ENCODE assay signal across 8 cellular contexts in genomic region chr20:33933469-33933909, GRCh38.
A peak's percentile ranks its signal among the peaks of the same experiment; 100 is the strongest.
DNase-seq lines count a peak whose midpoint lies in the region; ATAC-seq and TF ChIP-seq lines count a peak whose summit lies in the region.

No MANE protein-coding gene starts in this region.

- no peaks in the 10 kb centered on the region for H3K27me3 ChIP-seq in CD4-positive, CD25-positive, alpha-beta regulatory T cell (ENCODE audit: control insufficient read depth, insufficient read depth, low read length)
- H3K27me3 ChIP-seq in SK-N-SH (ENCODE audit: insufficient read depth) (no peaks in the 10 kb centered on the region), left ventricle myocardium inferior (ENCODE audit: low read depth) (peaks cover 5% of the 10 kb centered on the region)

- H3K27me3 Mint-ChIP-seq in CD4-positive, CD25-positive, alpha-beta regulatory T cell, result peaks cover 4% of the 10 kb centered on the region

- no peaks in the 10 kb centered on the region for H3K36me3 ChIP-seq in CD4-positive, CD25-positive, alpha-beta regulatory T cell (ENCODE audit: control insufficient read depth, insufficient read depth, low read length)
- H3K36me3 ChIP-seq in SK-N-SH (replicated peaks in 1 of 2; ENCODE audit: control insufficient read depth in 1 of 2, insufficient read depth in 2 of 2, low read length in 1 of 2) (no peaks in the 10 kb centered on the region), left ventricle myocardium inferior (no peaks in the 10 kb centered on the region)

- no peaks in the 10 kb centered on the region for H3K36me3 Mint-ChIP-seq in CD4-positive, CD25-positive, alpha-beta regulatory T cell

- H3K79me2 ChIP-seq in SK-N-SH (ENCODE audit: insufficient read depth), result no peaks in the 10 kb centered on the region

- H3K9ac ChIP-seq in SK-N-SH, result no peak overlapping the region

- 81% methylated on average over 5 of the region's 5 CpGs for WGBS in SK-N-SH (ENCODE audit: low lambda C conversion rate)

- TF ChIP-seq CTCF in SK-N-SH (IDR thresholded peaks at IDR 0.05) (peak; percentile 55), left ventricle myocardium inferior (IDR thresholded peaks at IDR 0.05; ENCODE audit: borderline replicate concordance) (peak; percentile 71), retinal pigment epithelial cell (conservative IDR thresholded peaks at IDR 0.05; ENCODE audit: low read depth, low read length) (peak; percentile 54)

- H3K27ac Mint-ChIP-seq in CD4-positive, CD25-positive, alpha-beta regulatory T cell, result peak overlapping the region in 1 of 3 donors; percentile 44

- no peak overlapping the region for H3K4me3 ChIP-seq in CD4-positive, CD25-positive, alpha-beta regulatory T cell (ENCODE audit: low read depth, low read length)
- no peak overlapping the region for H3K4me3 ChIP-seq in SK-N-SH (ENCODE audit: low read depth in 2 of 2, low read length in 1 of 2)
- H3K4me3 ChIP-seq in left ventricle myocardium inferior, result no peak overlapping the region
- H3K4me3 ChIP-seq in retinal pigment epithelial cell (ENCODE audit: low read length), result no peak overlapping the region

- no peaks in the 10 kb centered on the region for H3K9me3 Mint-ChIP-seq in CD4-positive, CD25-positive, alpha-beta regulatory T cell

- H3K4me1 ChIP-seq in CD4-positive, CD25-positive, alpha-beta regulatory T cell (ENCODE audit: control insufficient read depth, insufficient read depth, low read length, poor library complexity, severe bottlenecking), result no peaks in the 10 kb centered on the region
- H3K4me1 ChIP-seq in SK-N-SH (ENCODE audit: control insufficient read depth in 1 of 2, insufficient read depth in 2 of 2, low read depth in 1 of 2, low read length in 1 of 2) (no peaks in the 10 kb centered on the region; a peak in 1 of 4 replicates), left ventricle myocardium inferior (no peaks in the 10 kb centered on the region)

- intact Hi-C loops in left ventricle myocardium inferior (cut with micrococcal nuclease), result loop anchor here (5.0 kb wide), 1 partner anchor 134 kb away; no protein-coding TSS in a partner anchor

- no peaks in the 10 kb centered on the region for H4K20me1 ChIP-seq in SK-N-SH (ENCODE audit: insufficient read depth)

- no peaks in the 10 kb centered on the region for H3F3A ChIP-seq in SK-N-SH (replicated peaks; ENCODE audit: insufficient read depth)

- H3K9me2 ChIP-seq in SK-N-SH, result no peaks in the 10 kb centered on the region

- peak in 1 of 2 donors; percentile 64 for ATAC-seq in CD4-positive, CD25-positive, alpha-beta regulatory T cell (ENCODE audit: low read depth in 2 of 2)
- ATAC-seq in GM21737 (IDR thresholded peaks at IDR 0.05; ENCODE audit: unreplicated experiment), result no peak

- peak; percentile 18 to 62 (median 47) for DNase-seq in CD4-positive, CD25-positive, alpha-beta regulatory T cell
- DNase-seq in HT1080 (ENCODE audit: low read depth) (peak; percentile 22), SK-N-SH (peak; percentile 52), amniotic epithelial cell (ENCODE audit: low read depth) (peak; percentile 60), left ventricle myocardium inferior (peak; percentile 46), retinal pigment epithelial cell (ENCODE audit: low read depth) (no peak), DMS79 (lab: John Stamatoyannopoulos, UW) (no peak)

- no peak overlapping the region for H3K4me3 Mint-ChIP-seq in CD4-positive, CD25-positive, alpha-beta regulatory T cell

- no peak for TF ChIP-seq EP300 in SK-N-SH (IDR thresholded peaks at IDR 0.05; ENCODE audit: borderline replicate concordance in 1 of 2, low read depth in 1 of 2, low read length in 1 of 2)

- no peak overlapping the region for H3K4me2 ChIP-seq in SK-N-SH

- peak; percentile 77 for TF ChIP-seq RAD21 in SK-N-SH (IDR thresholded peaks at IDR 0.05; ENCODE audit: low read length)

- POLR2A ChIA-PET in SK-N-SH (lab: Yijun Ruan, JAX), result no interaction called here

- no peaks in the 10 kb centered on the region for H3K4me1 Mint-ChIP-seq in CD4-positive, CD25-positive, alpha-beta regulatory T cell

- CTCF ChIA-PET in SK-N-SH (lab: Yijun Ruan, JAX), result interaction anchor here (0.6 to 1.7 kb wide), 5 partner anchors 91 to 281 kb away, joined by 3 to 10 read pairs (median 3); no protein-coding TSS in a partner anchor

- H3K27ac ChIP-seq in CD4-positive, CD25-positive, alpha-beta regulatory T cell (ENCODE audit: insufficient read depth, low read length, poor library complexity, severe bottlenecking), result no peak overlapping the region
- H3K27ac ChIP-seq in SK-N-SH (ENCODE audit: low read depth in 2 of 2, low read length in 1 of 2) (no peak overlapping the region), left ventricle myocardium inferior (replicated peaks) (peak overlapping the region; percentile 26)

- H3K9me3 ChIP-seq in CD4-positive, CD25-positive, alpha-beta regulatory T cell (ENCODE audit: control insufficient read depth in 2 of 2, low read length in 2 of 2), result no peaks in the 10 kb centered on the region
- no peaks in the 10 kb centered on the region for H3K9me3 ChIP-seq in SK-N-SH
- no peaks in the 10 kb centered on the region for H3K9me3 ChIP-seq in left ventricle myocardium inferior (replicated peaks)

- H2AFZ ChIP-seq in SK-N-SH (ENCODE audit: low read depth), result peak overlapping the region; percentile 43; the same call in 1 of the 2 replicates

TF ChIP-seq in SK-N-SH, 30 proteins besides CTCF, POLR2A, EP300 and RAD21:
- TF ChIP-seq GATA2 (CRISPR knock-in tag; IDR thresholded peaks at IDR 0.05) (no peak), RFX5 (IDR thresholded peaks at IDR 0.05; ENCODE audit: low read length) (no peak), SMC3 (IDR thresholded peaks at IDR 0.05; ENCODE audit: low read depth, low read length) (peak; percentile 49), NFIC (IDR thresholded peaks at IDR 0.05; ENCODE audit: borderline replicate concordance) (no peak), YY1 (IDR thresholded peaks at IDR 0.05; ENCODE audit: low read depth) (peak; percentile 81; the same call in 1 of the 2 replicates)

Comparison
In these comparisons a context has a peak if more than half of its experiments do, and no peak if none do; other contexts are left out.
1. DNase-seq: peak in CD4-positive, CD25-positive, alpha-beta regulatory T cell (3 of 3), HT1080 (single experiment), SK-N-SH (single experiment), amniotic epithelial cell (single experiment) and left ventricle myocardium inferior (single experiment); none in retinal pigment epithelial cell (single experiment) and DMS79 (single experiment).
2. Peak in every context shown above with its lines, with median percentiles within 50 percentile points of each other: CTCF ChIP-seq.